In the genomic region with DNA sequence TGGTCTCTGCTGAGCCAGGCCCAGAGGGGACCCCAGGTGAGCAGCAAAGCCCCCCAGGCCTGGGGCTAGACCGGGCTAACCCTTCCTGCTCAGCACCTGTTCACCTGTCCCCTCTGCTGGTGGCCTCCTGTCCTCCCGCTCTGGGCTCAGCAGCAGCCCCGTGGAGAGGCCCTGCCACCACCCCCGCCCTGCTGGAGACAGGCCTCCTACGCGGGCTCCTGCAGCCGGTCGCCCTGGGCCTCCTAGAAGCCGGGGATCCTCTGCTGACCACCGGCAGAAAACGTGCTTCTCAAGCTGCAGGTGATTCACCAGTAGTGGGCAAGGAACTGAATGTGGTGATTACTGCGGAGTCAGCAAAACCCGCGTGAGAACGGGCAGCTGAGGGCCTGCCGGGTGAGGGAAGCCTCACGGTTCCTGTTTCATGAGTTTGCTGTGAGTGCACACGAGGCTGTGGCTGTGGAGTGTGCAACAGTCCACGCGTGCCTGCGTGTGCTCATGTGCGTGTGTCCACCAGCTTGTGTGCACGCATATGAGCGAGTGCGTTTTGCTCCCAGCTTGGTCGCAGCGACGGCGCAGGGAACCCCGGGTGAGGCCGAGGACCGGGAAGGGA, we compare ENCODE assay signal across 8 cellular contexts. TPM values are rescaled to one million over a fixed set of nuclear protein-coding genes. Genes with fewer than 3 reads are reported as not detected.
A peak's percentile ranks its signal among the peaks of the same experiment; 100 is the strongest.
DNase-seq lines count a peak whose midpoint lies in the region; ATAC-seq and TF ChIP-seq lines count a peak whose summit lies in the region.

No MANE protein-coding gene starts in this region.

- TF ChIP-seq EP300 in upper lobe of left lung (IDR thresholded peaks at IDR 0.05) = peak in 1 of 4 donors; percentile 32

- H3K27me3 Mint-ChIP-seq in dendritic cell treated with granulocyte-macrophage colony-stimulating factor and Interleukin-4, amounts not matched to agents 40 ng/mL and 50 ng/mL, for 4 days = peaks cover 28% of the 10 kb centered on the region
- H3K27me3 Mint-ChIP-seq in memory B cell = peaks cover 21% of the 10 kb centered on the region

- peaks cover 70% of the 10 kb centered on the region for H3K4me1 Mint-ChIP-seq in dendritic cell treated with granulocyte-macrophage colony-stimulating factor and Interleukin-4, amounts not matched to agents 40 ng/mL and 50 ng/mL, for 4 days (ENCODE audit: low read depth)
- H3K4me1 Mint-ChIP-seq in memory B cell = peaks cover 18% of the 10 kb centered on the region

- DNase-seq in DMS153 treated with DMSO at 0.1 percent for 48 hours (lab: John Stamatoyannopoulos, UW; ENCODE audit: unreplicated experiment) = peak; percentile 63
- DNase-seq in DMS153 (lab: John Stamatoyannopoulos, UW) = no peak
- DNase-seq in RPMI7951 (ENCODE audit: low read depth) = peak; percentile 57
- DNase-seq in memory B cell (ENCODE audit: low spot score in 2 of 2) = no peak
- peak; percentile 77 to 83 for DNase-seq in upper lobe of left lung
- DNase-seq in activated CD8-positive, alpha-beta memory T cell treated with anti-CD3 and anti-CD28 coated beads, Interleukin-2, amount 50 U/mL, for 48 hours = no peak

- H3K27me3 ChIP-seq in upper lobe of left lung = no peaks in the 10 kb centered on the region

- peak overlapping the region; percentile 83 for H3K4me3 Mint-ChIP-seq in dendritic cell treated with granulocyte-macrophage colony-stimulating factor and Interleukin-4, amounts not matched to agents 40 ng/mL and 50 ng/mL, for 4 days
- peak overlapping the region; percentile 80 for H3K4me3 Mint-ChIP-seq in memory B cell

- ATAC-seq in memory B cell (ENCODE audit: low read depth) (peak; percentile 74), upper lobe of left lung (ENCODE audit: low FRiP score in 2 of 2) (peak; percentile 6 to 68), GM19452 (IDR thresholded peaks at IDR 0.05; ENCODE audit: unreplicated experiment) (no peak)

- H3K36me3 ChIP-seq in upper lobe of left lung = no peaks in the 10 kb centered on the region

- WGBS in upper lobe of left lung, 2 donors = 5 to 21% methylated on average over 15 to 25 of the region's 32 CpGs

- intact Hi-C loops in dendritic cell treated with granulocyte-macrophage colony-stimulating factor and Interleukin-4, amounts not matched to agents 40 ng/mL and 50 ng/mL, for 4 days (cut with micrococcal nuclease) = no loop called here

- no peaks in the 10 kb centered on the region for H3K9me3 Mint-ChIP-seq in dendritic cell treated with granulocyte-macrophage colony-stimulating factor and Interleukin-4, amounts not matched to agents 40 ng/mL and 50 ng/mL, for 4 days
- no peaks in the 10 kb centered on the region for H3K9me3 Mint-ChIP-seq in memory B cell

- peak in 1 of 6 experiments; percentile 16 for TF ChIP-seq CTCF in upper lobe of left lung (IDR thresholded peaks at IDR 0.05)

- no peak for TF ChIP-seq POLR2A in upper lobe of left lung (IDR thresholded peaks at IDR 0.05)

- no peaks in the 10 kb centered on the region for H3K9me3 ChIP-seq in upper lobe of left lung

- peak overlapping the region; percentile 78 to 88 (median 83) for H3K27ac ChIP-seq in upper lobe of left lung

- peaks cover 34 to 51% (median 42%) of the 10 kb centered on the region in 4 donors for H3K4me1 ChIP-seq in upper lobe of left lung

- H3K36me3 Mint-ChIP-seq in dendritic cell treated with granulocyte-macrophage colony-stimulating factor and Interleukin-4, amounts not matched to agents 40 ng/mL and 50 ng/mL, for 4 days (ENCODE audit: low read depth) = peaks cover 45% of the 10 kb centered on the region
- H3K36me3 Mint-ChIP-seq in memory B cell = no peaks in the 10 kb centered on the region

- peak overlapping the region; percentile 83 for H3K27ac Mint-ChIP-seq in dendritic cell treated with granulocyte-macrophage colony-stimulating factor and Interleukin-4, amounts not matched to agents 40 ng/mL and 50 ng/mL, for 4 days
- H3K27ac Mint-ChIP-seq in memory B cell = no peak overlapping the region

- peak overlapping the region; percentile 44 to 78 (median 70) for H3K4me3 ChIP-seq in upper lobe of left lung

RNA-seq across cellular contexts. Expression of gene SECTM1, which starts 0.8 kb away (rescaled TPM):
- total RNA-seq in RPMI7951 (2014; rRNA removed; shearing (Covaris generic)) = 17.2 and 19.7 TPM in 2 replicates
- 10 to 100 TPM; 17.8 to 50.4 (median 36.2) TPM for total RNA-seq in upper lobe of left lung

RNA-seq across cellular contexts. Expression of gene CD7, which starts 15.4 kb away (rescaled TPM):
- total RNA-seq in RPMI7951 (2014; rRNA removed; shearing (Covaris generic)) = not detected in 2 replicates
- 10 to 100 TPM in 1 of 6 donors, 1 to 10 TPM in 5; 5.2 to 24.7 (median 7.6) TPM for total RNA-seq in upper lobe of left lung

RNA-seq across cellular contexts. Expression of gene TEX19, which starts 26.3 kb away (rescaled TPM):
- total RNA-seq in RPMI7951 (2014; rRNA removed; shearing (Covaris generic)) = 0.24 TPM in 1 of 2 replicates, not detected in the other
- total RNA-seq in upper lobe of left lung = not detected

RNA-seq across cellular contexts. Expression of gene UTS2R, which starts 38.8 kb away (rescaled TPM):
- not detected in 2 replicates for total RNA-seq in RPMI7951 (2014; rRNA removed; shearing (Covaris generic))
- total RNA-seq in upper lobe of left lung = under 1 TPM in 1 of 6 donors, not detected in 5; 0.39 TPM

RNA-seq across cellular contexts. Expression of gene CSNK1D, which starts 59.3 kb away (rescaled TPM):
- 20.4 and 22.6 TPM in 2 replicates for total RNA-seq in RPMI7951 (2014; rRNA removed; shearing (Covaris generic))
- 100 to 1,000 TPM in 4 of 6 donors, 10 to 100 TPM in 2; 80.6 to 228 (median 152) TPM for total RNA-seq in upper lobe of left lung

Comparison
In these comparisons a context has a peak if more than half of its experiments do, and no peak if none do; other contexts are left out.
1. DNase-seq: peak in DMS153 treated with DMSO at 0.1 percent for 48 hours (single experiment), RPMI7951 (single experiment) and upper lobe of left lung (2 of 2); none in DMS153 (single experiment), memory B cell (0 of 2) and activated CD8-positive, alpha-beta memory T cell treated with anti-CD3 and anti-CD28 coated beads, Interleukin-2, amount 50 U/mL, for 48 hours (single experiment).